ENCODE assay signal across 11 cellular contexts in the genomic region with DNA sequence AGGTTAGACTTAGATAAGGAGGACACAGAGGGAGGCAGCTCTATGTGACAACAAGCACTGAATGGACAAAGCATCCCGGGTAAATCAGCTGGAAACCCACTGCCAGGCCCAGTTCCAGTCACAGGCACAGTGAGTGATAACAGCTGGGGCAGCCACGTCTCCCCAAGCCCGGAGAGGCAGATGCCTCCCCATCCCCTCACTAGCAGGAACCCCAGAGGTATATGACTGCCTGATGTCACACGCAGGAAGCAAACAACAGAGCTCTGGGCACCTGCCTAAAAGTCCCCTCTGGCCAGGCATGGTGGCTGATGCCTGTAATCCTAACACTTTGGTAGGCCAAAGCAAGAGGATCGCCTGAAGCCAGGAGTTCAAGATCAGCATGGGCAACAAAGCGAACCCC.
DNase-seq lines count a peak whose midpoint lies in the region; ATAC-seq and TF ChIP-seq lines count a peak whose summit lies in the region.
"Had no signal": no experiment of that assay in that cellular context is flagged by ENCODE, and none has a peak within 500 bp of the region (broad histone marks: within the 10 kb centered on the region; RNA-seq: fewer than 3 reads in every experiment).

No MANE protein-coding gene starts in this region.

- H3K27ac ChIP-seq in RWPE2 (ENCODE audit: poor library complexity, severe bottlenecking), result peak overlapping the region; percentile 96
- no peak overlapping the region for H3K27ac ChIP-seq in iPS-20b (ENCODE audit: low read length)

- H3K9me3 Mint-ChIP-seq in stimulated activated effector memory CD8-positive, alpha-beta T cell treated with anti-CD3 and anti-CD28 coated beads, Interleukin-12 subunit alpha, Interleukin-12 subunit beta, amount 100 ng/mL, for 72 hours, result no peaks in the 10 kb centered on the region
- H3K9me3 Mint-ChIP-seq: activated B cell treated with CpG ODN at 0.5 μM for 24 hours had no signal

- H3K9ac ChIP-seq in iPS-20b (ENCODE audit: low read depth, low read length), result no peak overlapping the region

- peaks cover 31% of the 10 kb centered on the region for H3K4me1 Mint-ChIP-seq in stimulated activated effector memory CD8-positive, alpha-beta T cell treated with anti-CD3 and anti-CD28 coated beads, Interleukin-12 subunit alpha, Interleukin-12 subunit beta, amount 100 ng/mL, for 72 hours

- H3K9me3 ChIP-seq in RWPE2 (ENCODE audit: severe bottlenecking) (no peaks in the 10 kb centered on the region), iPS-20b (ENCODE audit: insufficient read depth, low read depth, low read length) (no peaks in the 10 kb centered on the region)

- peak overlapping the region; percentile 72 for H3K27ac Mint-ChIP-seq in stimulated activated effector memory CD8-positive, alpha-beta T cell treated with anti-CD3 and anti-CD28 coated beads, Interleukin-12 subunit alpha, Interleukin-12 subunit beta, amount 100 ng/mL, for 72 hours

- DNase-seq in DMS153 (lab: John Stamatoyannopoulos, UW) (peak; percentile 60), DMS153 treated with DMSO at 0.1 percent for 48 hours (lab: John Stamatoyannopoulos, UW; ENCODE audit: unreplicated experiment) (no peak), RWPE2 (ENCODE audit: low spot score) (no peak), NCI-H1694 treated with DMSO at 0.1 percent for 48 hours (lab: John Stamatoyannopoulos, UW) (no peak), KG1 (lab: John Stamatoyannopoulos, UW) (no peak), T1000 (lab: John Stamatoyannopoulos, UW) (no peak)
- no peak for DNase-seq in stimulated activated effector memory CD8-positive, alpha-beta T cell treated with anti-CD3 and anti-CD28 coated beads, Interleukin-12 subunit alpha, Interleukin-12 subunit beta, amount 100 ng/mL, for 72 hours (ENCODE audit: low spot score in 2 of 2)
- DNase-seq: 8988T, activated B cell treated with CpG ODN at 0.5 μM for 24 hours, anterior cingulate cortex had no signal

- H3K36me3 Mint-ChIP-seq in stimulated activated effector memory CD8-positive, alpha-beta T cell treated with anti-CD3 and anti-CD28 coated beads, Interleukin-12 subunit alpha, Interleukin-12 subunit beta, amount 100 ng/mL, for 72 hours, result peaks cover 21% of the 10 kb centered on the region

- ATAC-seq in RWPE2 (ENCODE audit: low read depth), result no peak; the same call in 2 of the 3 replicates
- peak; percentile 31 for ATAC-seq in stimulated activated effector memory CD8-positive, alpha-beta T cell treated with anti-CD3 and anti-CD28 coated beads, Interleukin-12 subunit alpha, Interleukin-12 subunit beta, amount 100 ng/mL, for 72 hours

- no peak for TF ChIP-seq CTCF in RWPE2 (IDR thresholded peaks at IDR 0.05; ENCODE audit: poor library complexity, severe bottlenecking)

- H3K4me3 Mint-ChIP-seq in stimulated activated effector memory CD8-positive, alpha-beta T cell treated with anti-CD3 and anti-CD28 coated beads, Interleukin-12 subunit alpha, Interleukin-12 subunit beta, amount 100 ng/mL, for 72 hours, result no peak overlapping the region
- H3K4me3 Mint-ChIP-seq: activated B cell treated with CpG ODN at 0.5 μM for 24 hours had no signal

- H3K27me3 ChIP-seq in RWPE2 (ENCODE audit: insufficient read depth, poor library complexity, severe bottlenecking) (no peaks in the 10 kb centered on the region), iPS-20b (ENCODE audit: insufficient read depth, low read length) (no peaks in the 10 kb centered on the region)

- H3K4me3 ChIP-seq in RWPE2 (ENCODE audit: severe bottlenecking), result no peak overlapping the region
- H3K4me3 ChIP-seq in iPS-20b (ENCODE audit: low read length), result peak overlapping the region; percentile 23; the same call in 1 of the 2 replicates

- H3K4me1 ChIP-seq in RWPE2 (ENCODE audit: insufficient read depth, poor library complexity, severe bottlenecking) (peaks cover 64% of the 10 kb centered on the region), iPS-20b (ENCODE audit: insufficient read depth, low read length) (peaks cover 24% of the 10 kb centered on the region)

- H3K36me3 ChIP-seq in RWPE2 (ENCODE audit: low read depth) (peaks cover 32% of the 10 kb centered on the region), iPS-20b (ENCODE audit: insufficient read depth, low read depth, low read length) (no peaks in the 10 kb centered on the region)
